In the genomic region with DNA sequence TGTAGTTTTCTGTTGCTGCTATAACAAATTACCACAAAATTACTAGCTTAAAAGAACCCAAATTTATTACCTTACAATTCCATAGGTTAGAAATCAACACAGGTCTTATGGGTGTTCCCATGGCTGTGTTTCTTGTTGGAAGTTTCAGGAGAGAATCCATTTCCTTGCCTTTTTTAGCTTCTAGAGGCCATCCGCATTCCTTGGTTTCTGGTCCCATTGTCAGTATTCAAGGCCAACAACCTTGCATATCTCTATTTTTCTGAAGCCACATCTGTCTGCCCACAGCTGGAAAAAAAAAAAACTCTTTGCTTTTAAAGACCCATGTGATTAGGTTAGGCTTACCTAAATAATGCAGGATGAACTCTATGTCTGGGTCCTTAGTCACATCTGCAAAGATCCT, we compare ENCODE assay signal across 23 cellular contexts.
"Had no signal": no experiment of that assay in that cellular context is flagged by ENCODE, and none has a peak within 500 bp of the region (broad histone marks: within the 10 kb centered on the region; RNA-seq: fewer than 3 reads in every experiment).

No MANE protein-coding gene starts in this region.

- H3K4me1 ChIP-seq: esophagus squamous epithelium, foreskin keratinocyte, gastroesophageal sphincter, heart left ventricle, left lung, lower lobe of right lung had no signal

- H3K27me3 ChIP-seq: dorsolateral prefrontal cortex, esophagus squamous epithelium, foreskin keratinocyte, gastroesophageal sphincter, heart left ventricle, left lung had no signal

- DNase-seq: dermis blood vessel endothelial cell; dorsolateral prefrontal cortex; effector CD4-positive, alpha-beta T cell; effector memory CD4-positive, alpha-beta T cell; erythroblast; esophagus squamous epithelium; foreskin keratinocyte; heart left ventricle; hippocampal formation; left cardiac atrium; left lung; left ventricle myocardium superior; lower lobe of right lung; mesenchymal stem cell; mucosa of descending colon; naive B cell; naive thymus-derived CD8-positive, alpha-beta T cell had no signal

- H3K9me3 ChIP-seq: esophagus squamous epithelium, gastroesophageal sphincter, left lung, mucosa of descending colon had no signal

- H3K27ac ChIP-seq: coronary artery, dorsolateral prefrontal cortex, epithelial cell of prostate, esophagus squamous epithelium, foreskin keratinocyte, gastroesophageal sphincter, heart left ventricle, left lung, lower lobe of right lung had no signal

- H3K4me3 ChIP-seq: coronary artery, dorsolateral prefrontal cortex, esophagus squamous epithelium, gastroesophageal sphincter, heart left ventricle, left lung, lower lobe of right lung, mucosa of descending colon had no signal

- FAIRE-seq: endometrium, islet of Langerhans, keratinocyte had no signal
